ENCODE assay signal across 21 cellular contexts in genomic region chr22:20043997-20044342, GRCh38.
"Had no signal": no experiment of that assay in that cellular context is flagged by ENCODE, and none has a peak within 500 bp of the region (broad histone marks: within the 10 kb centered on the region; RNA-seq: fewer than 3 reads in every experiment).

No MANE protein-coding gene starts in this region.

- DNase-seq: Kasumi-1, MM.1S, NCI-H1092 treated with DMSO at 0.1 percent for 48 hours, NCI-H1436, NCI-H187, NCI-H2029, NCI-H2081 treated with DMSO at 0.1 percent for 48 hours, NCI-H2171, NCI-H226, NCI-H446, NCI-H510A, NCI-H524 treated with DMSO at 0.1 percent for 48 hours, NCI-H69, NCI-H774, Right ventricle myocardium superior, RPMI8226, SK-N-SH had no signal

- FAIRE-seq: HTR-8/SVneo, RCC 7860 had no signal

- H3K9ac ChIP-seq: KMS-11, SK-N-SH had no signal

- H3K9me3 ChIP-seq: SK-N-SH had no signal

- H3K4me2 ChIP-seq: KMS-11, SK-N-SH had no signal

- H3K27ac ChIP-seq: HL-60, KMS-11 had no signal
